Comparison of ENCODE assay signal across 1 cellular context in genomic region chr15:64092864-64093626, GRCh38.
TF ChIP-seq lines count a peak whose summit lies in the region.

No MANE protein-coding gene starts in this region.

TF ChIP-seq in HepG2, 621 proteins besides CTCF, POLR2A, EP300 and RAD21 (continued from another document and continues in another):
- TF ChIP-seq, protein P1, sequence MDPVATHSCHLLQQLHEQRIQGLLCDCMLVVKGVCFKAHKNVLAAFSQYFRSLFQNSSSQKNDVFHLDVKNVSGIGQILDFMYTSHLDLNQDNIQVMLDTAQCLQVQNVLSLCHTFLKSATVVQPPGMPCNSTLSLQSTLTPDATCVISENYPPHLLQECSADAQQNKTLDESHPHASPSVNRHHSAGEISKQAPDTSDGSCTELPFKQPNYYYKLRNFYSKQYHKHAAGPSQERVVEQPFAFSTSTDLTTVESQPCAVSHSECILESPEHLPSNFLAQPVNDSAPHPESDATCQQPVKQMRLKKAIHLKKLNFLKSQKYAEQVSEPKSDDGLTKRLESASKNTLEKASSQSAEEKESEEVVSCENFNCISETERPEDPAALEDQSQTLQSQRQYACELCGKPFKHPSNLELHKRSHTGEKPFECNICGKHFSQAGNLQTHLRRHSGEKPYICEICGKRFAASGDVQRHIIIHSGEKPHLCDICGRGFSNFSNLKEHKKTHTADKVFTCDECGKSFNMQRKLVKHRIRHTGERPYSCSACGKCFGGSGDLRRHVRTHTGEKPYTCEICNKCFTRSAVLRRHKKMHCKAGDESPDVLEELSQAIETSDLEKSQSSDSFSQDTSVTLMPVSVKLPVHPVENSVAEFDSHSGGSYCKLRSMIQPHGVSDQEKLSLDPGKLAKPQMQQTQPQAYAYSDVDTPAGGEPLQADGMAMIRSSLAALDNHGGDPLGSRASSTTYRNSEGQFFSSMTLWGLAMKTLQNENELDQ (CRISPR knock-in tag; IDR thresholded peaks at IDR 0.05; ENCODE audit: borderline replicate concordance) = no peak
- TF ChIP-seq ZBTB7A (CRISPR knock-in tag; IDR thresholded peaks at IDR 0.05) (no peak), SUZ12 (IDR thresholded peaks at IDR 0.05; ENCODE audit: low read depth, low read length) (no peak), ZNF264 (CRISPR knock-in tag; IDR thresholded peaks at IDR 0.05) (no peak), ZNF432 (CRISPR knock-in tag; IDR thresholded peaks at IDR 0.05; ENCODE audit: borderline replicate concordance) (no peak), ZNF24 (IDR thresholded peaks at IDR 0.05) (no peak), HOXD1 (CRISPR knock-in tag; IDR thresholded peaks at IDR 0.05) (no peak), JDP2 (CRISPR knock-in tag; IDR thresholded peaks at IDR 0.05; ENCODE audit: borderline replicate concordance) (no peak), TFE3 (CRISPR knock-in tag; IDR thresholded peaks at IDR 0.05) (no peak), SYNCRIP (IDR thresholded peaks at IDR 0.05; ENCODE audit: insufficient read depth, low read depth, low read length) (no peak), ZHX1 (CRISPR knock-in tag; IDR thresholded peaks at IDR 0.05; ENCODE audit: low read depth) (no peak), MEF2D (CRISPR knock-in tag; IDR thresholded peaks at IDR 0.05) (no peak), ZNF773 (CRISPR knock-in tag; IDR thresholded peaks at IDR 0.05; ENCODE audit: borderline replicate concordance) (no peak), IRX3 (CRISPR knock-in tag; IDR thresholded peaks at IDR 0.05; ENCODE audit: borderline replicate concordance, low read depth) (no peak), ZFY (CRISPR knock-in tag; IDR thresholded peaks at IDR 0.05) (peak; percentile 34), PAWR (CRISPR knock-in tag; IDR thresholded peaks at IDR 0.05; ENCODE audit: borderline replicate concordance) (no peak), PLSCR1 (CRISPR knock-in tag; IDR thresholded peaks at IDR 0.05; ENCODE audit: borderline replicate concordance) (no peak), U2AF1 (optimal IDR thresholded peaks at IDR 0.05; ENCODE audit: low read depth, low read length) (no peak), HNRNPH1 (optimal IDR thresholded peaks at IDR 0.05; ENCODE audit: low read depth, low read length) (no peak), SCMH1 (CRISPR knock-in tag; IDR thresholded peaks at IDR 0.05; ENCODE audit: borderline replicate concordance) (no peak), PCBP2 (optimal IDR thresholded peaks at IDR 0.05; ENCODE audit: low read depth, low read length, poor library complexity, severe bottlenecking) (no peak), FOXA3 (CRISPR knock-in tag; IDR thresholded peaks at IDR 0.05) (peak; percentile 55; the same call in 1 of the 2 replicates), ZNF530 (CRISPR knock-in tag; IDR thresholded peaks at IDR 0.05; ENCODE audit: low read depth) (no peak), SNAPC2 (CRISPR knock-in tag; IDR thresholded peaks at IDR 0.05) (no peak), SNRNP70 (IDR thresholded peaks at IDR 0.05; ENCODE audit: low read depth, low read length) (no peak), ZNF83 (CRISPR knock-in tag; IDR thresholded peaks at IDR 0.05; ENCODE audit: borderline replicate concordance) (no peak), ZMYM2 (CRISPR knock-in tag; IDR thresholded peaks at IDR 0.05) (no peak; the same call in 1 of the 2 replicates), KDM2A (CRISPR knock-in tag; IDR thresholded peaks at IDR 0.05; ENCODE audit: borderline replicate concordance, low read depth) (no peak; the same call in 1 of the 2 replicates), YEATS4 (CRISPR knock-in tag; IDR thresholded peaks at IDR 0.05; ENCODE audit: borderline replicate concordance) (peak; percentile 8; the same call in 1 of the 2 replicates), ZNF790 (CRISPR knock-in tag; IDR thresholded peaks at IDR 0.05; ENCODE audit: borderline replicate concordance) (no peak), ZNF597 (CRISPR knock-in tag; IDR thresholded peaks at IDR 0.05) (no peak), ASH2L (IDR thresholded peaks at IDR 0.05; ENCODE audit: insufficient read length, low read depth, low read length) (no peak), RFX1 (IDR thresholded peaks at IDR 0.05) (no peak)
- TF ChIP-seq, protein P2, sequence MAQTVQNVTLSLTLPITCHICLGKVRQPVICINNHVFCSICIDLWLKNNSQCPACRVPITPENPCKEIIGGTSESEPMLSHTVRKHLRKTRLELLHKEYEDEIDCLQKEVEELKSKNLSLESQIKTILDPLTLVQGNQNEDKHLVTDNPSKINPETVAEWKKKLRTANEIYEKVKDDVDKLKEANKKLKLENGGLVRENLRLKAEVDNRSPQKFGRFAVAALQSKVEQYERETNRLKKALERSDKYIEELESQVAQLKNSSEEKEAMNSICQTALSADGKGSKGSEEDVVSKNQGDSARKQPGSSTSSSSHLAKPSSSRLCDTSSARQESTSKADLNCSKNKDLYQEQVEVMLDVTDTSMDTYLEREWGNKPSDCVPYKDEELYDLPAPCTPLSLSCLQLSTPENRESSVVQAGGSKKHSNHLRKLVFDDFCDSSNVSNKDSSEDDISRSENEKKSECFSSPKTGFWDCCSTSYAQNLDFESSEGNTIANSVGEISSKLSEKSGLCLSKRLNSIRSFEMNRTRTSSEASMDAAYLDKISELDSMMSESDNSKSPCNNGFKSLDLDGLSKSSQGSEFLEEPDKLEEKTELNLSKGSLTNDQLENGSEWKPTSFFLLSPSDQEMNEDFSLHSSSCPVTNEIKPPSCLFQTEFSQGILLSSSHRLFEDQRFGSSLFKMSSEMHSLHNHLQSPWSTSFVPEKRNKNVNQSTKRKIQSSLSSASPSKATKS (CRISPR knock-in tag; IDR thresholded peaks at IDR 0.05) = no peak
- TF ChIP-seq, protein P3, sequence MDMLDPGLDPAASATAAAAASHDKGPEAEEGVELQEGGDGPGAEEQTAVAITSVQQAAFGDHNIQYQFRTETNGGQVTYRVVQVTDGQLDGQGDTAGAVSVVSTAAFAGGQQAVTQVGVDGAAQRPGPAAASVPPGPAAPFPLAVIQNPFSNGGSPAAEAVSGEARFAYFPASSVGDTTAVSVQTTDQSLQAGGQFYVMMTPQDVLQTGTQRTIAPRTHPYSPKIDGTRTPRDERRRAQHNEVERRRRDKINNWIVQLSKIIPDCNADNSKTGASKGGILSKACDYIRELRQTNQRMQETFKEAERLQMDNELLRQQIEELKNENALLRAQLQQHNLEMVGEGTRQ (IDR thresholded peaks at IDR 0.05; ENCODE audit: low read depth, low read length) = peak; percentile 56
- TF ChIP-seq, protein P3 (CRISPR knock-in tag; IDR thresholded peaks at IDR 0.05; ENCODE audit: borderline replicate concordance) = peak; percentile 84; the same call in 1 of the 2 replicates
- TF ChIP-seq, protein P4, sequence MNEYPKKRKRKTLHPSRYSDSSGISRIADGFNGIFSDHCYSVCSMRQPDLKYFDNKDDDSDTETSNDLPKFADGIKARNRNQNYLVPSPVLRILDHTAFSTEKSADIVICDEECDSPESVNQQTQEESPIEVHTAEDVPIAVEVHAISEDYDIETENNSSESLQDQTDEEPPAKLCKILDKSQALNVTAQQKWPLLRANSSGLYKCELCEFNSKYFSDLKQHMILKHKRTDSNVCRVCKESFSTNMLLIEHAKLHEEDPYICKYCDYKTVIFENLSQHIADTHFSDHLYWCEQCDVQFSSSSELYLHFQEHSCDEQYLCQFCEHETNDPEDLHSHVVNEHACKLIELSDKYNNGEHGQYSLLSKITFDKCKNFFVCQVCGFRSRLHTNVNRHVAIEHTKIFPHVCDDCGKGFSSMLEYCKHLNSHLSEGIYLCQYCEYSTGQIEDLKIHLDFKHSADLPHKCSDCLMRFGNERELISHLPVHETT (CRISPR knock-in tag; conservative IDR thresholded peaks at IDR 0.05) = no peak
- TF ChIP-seq, protein P5, sequence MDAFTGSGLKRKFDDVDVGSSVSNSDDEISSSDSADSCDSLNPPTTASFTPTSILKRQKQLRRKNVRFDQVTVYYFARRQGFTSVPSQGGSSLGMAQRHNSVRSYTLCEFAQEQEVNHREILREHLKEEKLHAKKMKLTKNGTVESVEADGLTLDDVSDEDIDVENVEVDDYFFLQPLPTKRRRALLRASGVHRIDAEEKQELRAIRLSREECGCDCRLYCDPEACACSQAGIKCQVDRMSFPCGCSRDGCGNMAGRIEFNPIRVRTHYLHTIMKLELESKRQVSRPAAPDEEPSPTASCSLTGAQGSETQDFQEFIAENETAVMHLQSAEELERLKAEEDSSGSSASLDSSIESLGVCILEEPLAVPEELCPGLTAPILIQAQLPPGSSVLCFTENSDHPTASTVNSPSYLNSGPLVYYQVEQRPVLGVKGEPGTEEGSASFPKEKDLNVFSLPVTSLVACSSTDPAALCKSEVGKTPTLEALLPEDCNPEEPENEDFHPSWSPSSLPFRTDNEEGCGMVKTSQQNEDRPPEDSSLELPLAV (CRISPR knock-in tag; conservative IDR thresholded peaks at IDR 0.05; ENCODE audit: low read depth) = no peak
- TF ChIP-seq, protein P6, sequence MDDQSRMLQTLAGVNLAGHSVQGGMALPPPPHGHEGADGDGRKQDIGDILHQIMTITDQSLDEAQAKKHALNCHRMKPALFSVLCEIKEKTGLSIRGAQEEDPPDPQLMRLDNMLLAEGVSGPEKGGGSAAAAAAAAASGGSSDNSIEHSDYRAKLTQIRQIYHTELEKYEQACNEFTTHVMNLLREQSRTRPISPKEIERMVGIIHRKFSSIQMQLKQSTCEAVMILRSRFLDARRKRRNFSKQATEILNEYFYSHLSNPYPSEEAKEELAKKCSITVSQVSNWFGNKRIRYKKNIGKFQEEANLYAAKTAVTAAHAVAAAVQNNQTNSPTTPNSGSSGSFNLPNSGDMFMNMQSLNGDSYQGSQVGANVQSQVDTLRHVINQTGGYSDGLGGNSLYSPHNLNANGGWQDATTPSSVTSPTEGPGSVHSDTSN (CRISPR knock-in tag; IDR thresholded peaks at IDR 0.05; ENCODE audit: borderline replicate concordance) = no peak
- TF ChIP-seq, protein P7, sequence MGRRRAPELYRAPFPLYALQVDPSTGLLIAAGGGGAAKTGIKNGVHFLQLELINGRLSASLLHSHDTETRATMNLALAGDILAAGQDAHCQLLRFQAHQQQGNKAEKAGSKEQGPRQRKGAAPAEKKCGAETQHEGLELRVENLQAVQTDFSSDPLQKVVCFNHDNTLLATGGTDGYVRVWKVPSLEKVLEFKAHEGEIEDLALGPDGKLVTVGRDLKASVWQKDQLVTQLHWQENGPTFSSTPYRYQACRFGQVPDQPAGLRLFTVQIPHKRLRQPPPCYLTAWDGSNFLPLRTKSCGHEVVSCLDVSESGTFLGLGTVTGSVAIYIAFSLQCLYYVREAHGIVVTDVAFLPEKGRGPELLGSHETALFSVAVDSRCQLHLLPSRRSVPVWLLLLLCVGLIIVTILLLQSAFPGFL (CRISPR knock-in tag; IDR thresholded peaks at IDR 0.05) = 0 out of 2 replicates have a peak, but pooled peaks have one; percentile 15
- TF ChIP-seq, protein P8, sequence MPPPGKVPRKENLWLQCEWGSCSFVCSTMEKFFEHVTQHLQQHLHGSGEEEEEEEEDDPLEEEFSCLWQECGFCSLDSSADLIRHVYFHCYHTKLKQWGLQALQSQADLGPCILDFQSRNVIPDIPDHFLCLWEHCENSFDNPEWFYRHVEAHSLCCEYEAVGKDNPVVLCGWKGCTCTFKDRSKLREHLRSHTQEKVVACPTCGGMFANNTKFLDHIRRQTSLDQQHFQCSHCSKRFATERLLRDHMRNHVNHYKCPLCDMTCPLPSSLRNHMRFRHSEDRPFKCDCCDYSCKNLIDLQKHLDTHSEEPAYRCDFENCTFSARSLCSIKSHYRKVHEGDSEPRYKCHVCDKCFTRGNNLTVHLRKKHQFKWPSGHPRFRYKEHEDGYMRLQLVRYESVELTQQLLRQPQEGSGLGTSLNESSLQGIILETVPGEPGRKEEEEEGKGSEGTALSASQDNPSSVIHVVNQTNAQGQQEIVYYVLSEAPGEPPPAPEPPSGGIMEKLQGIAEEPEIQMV (CRISPR knock-in tag; IDR thresholded peaks at IDR 0.05; ENCODE audit: low read depth) = no peak
